ENCODE assay signal across 9 cellular contexts in genomic region chr18:79522451-79523220, GRCh38.
DNase-seq lines count a peak whose midpoint lies in the region; ATAC-seq and TF ChIP-seq lines count a peak whose summit lies in the region.
"Had no signal": no experiment of that assay in that cellular context is flagged by ENCODE, and none has a peak within 500 bp of the region (broad histone marks: within the 10 kb centered on the region; RNA-seq: fewer than 3 reads in every experiment).

No MANE protein-coding gene starts in this region.

- peaks cover 3% of the 10 kb centered on the region for H3K36me3 ChIP-seq in OCI-LY3 (replicated peaks; ENCODE audit: low read depth, low read length)

- H3K27ac Mint-ChIP-seq in activated naive CD4-positive, alpha-beta T cell treated with anti-CD3 and anti-CD28 coated beads for 36 hours: peak overlapping the region; percentile 100

- CTCF ChIA-PET in activated naive CD4-positive, alpha-beta T cell treated with anti-CD3 and anti-CD28 coated beads for 36 hours (lab: Charles Lee): interaction anchor here (0.7 to 1.5 kb wide), 9 partner anchors 15 to 121 kb away, joined by 3 to 5 read pairs (median 4); no protein-coding TSS in a partner anchor

- intact Hi-C loops in activated naive CD4-positive, alpha-beta T cell treated with anti-CD3 and anti-CD28 coated beads for 36 hours (cut with micrococcal nuclease): loop anchor here (1.0 to 5.0 kb wide), 10 partner anchors 16 to 512 kb away; partner anchors contain the start of genes ATP9B, CTDP1, NFATC1 and RBFA

- H3K36me3 Mint-ChIP-seq in activated naive CD4-positive, alpha-beta T cell treated with anti-CD3 and anti-CD28 coated beads for 36 hours (ENCODE audit: low read depth): peaks cover 25% of the 10 kb centered on the region

- no peaks in the 10 kb centered on the region for H3K9me3 Mint-ChIP-seq in activated naive CD4-positive, alpha-beta T cell treated with anti-CD3 and anti-CD28 coated beads for 36 hours

- peak overlapping the region; percentile 64 for H3K9ac ChIP-seq in OCI-LY3 (ENCODE audit: low read length)

- peaks cover 56% of the 10 kb centered on the region for H3K4me1 ChIP-seq in OCI-LY3 (ENCODE audit: low read length)

- peaks cover 79% of the 10 kb centered on the region for H3K4me1 Mint-ChIP-seq in activated naive CD4-positive, alpha-beta T cell treated with anti-CD3 and anti-CD28 coated beads for 36 hours (ENCODE audit: low read depth)

- H2AFZ ChIP-seq in OCI-LY3 (ENCODE audit: low read depth, low read length): no peak overlapping the region

- no peaks in the 10 kb centered on the region for H3K27me3 ChIP-seq in OCI-LY3 (ENCODE audit: low read depth, low read length)

- peak overlapping the region; percentile 59 for H3K4me3 ChIP-seq in OCI-LY3 (ENCODE audit: low read length)

- no peaks in the 10 kb centered on the region for H3K9me3 ChIP-seq in OCI-LY3 (ENCODE audit: insufficient read depth, low read length)

- peak overlapping the region; percentile 83 for H3K4me3 Mint-ChIP-seq in activated naive CD4-positive, alpha-beta T cell treated with anti-CD3 and anti-CD28 coated beads for 36 hours

- H3K4me2 ChIP-seq in OCI-LY3 (ENCODE audit: low read length): peak overlapping the region; percentile 72

- H3K79me2 ChIP-seq in OCI-LY3 (ENCODE audit: low read length): no peaks in the 10 kb centered on the region

- DNase-seq in activated naive CD4-positive, alpha-beta T cell treated with anti-CD3 and anti-CD28 coated beads for 36 hours: peak; percentile 91
- peak; percentile 32 to 47 for DNase-seq in stimulated activated CD4-positive, alpha-beta T cell treated with anti-CD3 and anti-CD28 coated beads, Interleukin-15, amount 100 ng/mL, for 1 hour (ENCODE audit: low read depth in 1 of 2, low spot score in 1 of 2)
- DNase-seq in NCI-H1694 treated with DMSO at 0.1 percent for 48 hours (lab: John Stamatoyannopoulos, UW) (no peak), SKM-1 treated with dmso at 0.1 percent for 144 hours (lab: John Stamatoyannopoulos, UW; ENCODE audit: unreplicated experiment) (no peak)

- no peaks in the 10 kb centered on the region for H3K27me3 Mint-ChIP-seq in activated naive CD4-positive, alpha-beta T cell treated with anti-CD3 and anti-CD28 coated beads for 36 hours (ENCODE audit: low read depth)

- no peaks in the 10 kb centered on the region for H4K20me1 ChIP-seq in OCI-LY3 (ENCODE audit: insufficient read depth, low read length)

- H3K27ac ChIP-seq in OCI-LY3 (ENCODE audit: low read length): peak overlapping the region; percentile 84
- H3K27ac ChIP-seq: epithelial cell of prostate had no signal

- no peak for TF ChIP-seq CTCF in OCI-LY3 (IDR thresholded peaks at IDR 0.05; ENCODE audit: low read depth, low read length)

- peak; percentile 19 for ATAC-seq in GM18907 (IDR thresholded peaks at IDR 0.05; ENCODE audit: unreplicated experiment)
- no peak for ATAC-seq in GM18498 (IDR thresholded peaks at IDR 0.05; ENCODE audit: unreplicated experiment)
- no peak for ATAC-seq in HG03571 (IDR thresholded peaks at IDR 0.05; ENCODE audit: unreplicated experiment)

Comparison
In these comparisons a context has a peak if more than half of its experiments do, and no peak if none do; other contexts are left out.
1. DNase-seq: peak in activated naive CD4-positive, alpha-beta T cell treated with anti-CD3 and anti-CD28 coated beads for 36 hours (single experiment) and stimulated activated CD4-positive, alpha-beta T cell treated with anti-CD3 and anti-CD28 coated beads, Interleukin-15, amount 100 ng/mL, for 1 hour (2 of 2); none in NCI-H1694 treated with DMSO at 0.1 percent for 48 hours (single experiment) and SKM-1 treated with dmso at 0.1 percent for 144 hours (single experiment).